Comparison of ENCODE assay signal across 11 cellular contexts in the genomic region with DNA sequence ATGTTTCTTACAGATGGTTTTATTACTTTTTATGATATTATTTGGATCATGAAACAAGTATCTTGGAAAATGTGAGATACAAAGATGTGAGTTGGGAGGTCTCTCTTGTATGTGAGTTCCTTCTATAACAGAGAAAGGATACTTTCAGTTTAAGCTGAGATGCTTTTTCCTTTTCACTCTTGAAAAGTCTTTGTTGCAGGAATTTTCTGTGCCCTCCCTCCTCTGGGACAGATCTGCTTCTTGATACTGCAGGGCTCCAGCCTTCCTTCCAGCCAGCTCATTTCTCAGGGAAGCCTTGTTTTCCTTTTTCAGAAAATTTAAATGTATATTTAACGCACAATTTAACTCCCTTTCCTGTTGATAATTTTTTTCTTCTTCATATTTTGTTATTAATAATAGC.
DNase-seq lines count a peak whose midpoint lies in the region; ATAC-seq, FAIRE-seq and TF ChIP-seq lines count a peak whose summit lies in the region.
"Had no signal": no experiment of that assay in that cellular context is flagged by ENCODE, and none has a peak within 500 bp of the region (broad histone marks: within the 10 kb centered on the region; RNA-seq: fewer than 3 reads in every experiment).

No MANE protein-coding gene starts in this region.

- H3K36me3 ChIP-seq in aorta (ENCODE audit: control insufficient read depth in 1 of 2, insufficient read depth in 2 of 2, low read length in 1 of 2): no peaks in the 10 kb centered on the region

- ATAC-seq in right cardiac atrium: no peak
- ATAC-seq in Right ventricle myocardium superior (ENCODE audit: poor library complexity): no peak
- ATAC-seq in aorta (ENCODE audit: low FRiP score): no peak
- ATAC-seq: naive thymus-derived CD8-positive, alpha-beta T cell had no signal

- WGBS in right cardiac atrium: 34% methylated on average over 1 of the region's 1 CpG
- WGBS in aorta, 2 donors: 3 to 5% methylated on average over 1 of the region's 1 CpG

- H3K9me3 Mint-ChIP-seq in endothelial cell (ENCODE audit: unreplicated experiment) (no peaks in the 10 kb centered on the region), nephron (no peaks in the 10 kb centered on the region)
- H3K9me3 Mint-ChIP-seq: activated CD4-positive, alpha-beta memory T cell treated with anti-CD3 and anti-CD28 coated beads for 36 hours; naive thymus-derived CD8-positive, alpha-beta T cell had no signal

- H3K27ac Mint-ChIP-seq in endothelial cell (ENCODE audit: unreplicated experiment) (peak overlapping the region; percentile 97), nephron (peak overlapping the region; percentile 21 to 84 (median 80))
- H3K27ac Mint-ChIP-seq: activated CD4-positive, alpha-beta memory T cell treated with anti-CD3 and anti-CD28 coated beads for 36 hours; activated naive CD8-positive, alpha-beta T cell had no signal

- H3K9me3 ChIP-seq in right cardiac atrium (ENCODE audit: control insufficient read depth, low read length) (no peaks in the 10 kb centered on the region), aorta (ENCODE audit: control insufficient read depth, low read length) (no peaks in the 10 kb centered on the region)

- DNase-seq in right cardiac atrium (no peak), Right ventricle myocardium superior (no peak), endothelial cell (ENCODE audit: low spot score) (no peak), aorta (no peak), frontal cortex (ENCODE audit: low spot score in 2 of 2) (no peak), AML-193 (lab: John Stamatoyannopoulos, UW) (no peak)
- no peak for DNase-seq in activated effector memory CD4-positive, alpha-beta T cell treated with Interleukin-2 at 50 U/mL for 16 hours
- DNase-seq: activated CD4-positive, alpha-beta memory T cell treated with anti-CD3 and anti-CD28 coated beads for 36 hours; naive thymus-derived CD8-positive, alpha-beta T cell had no signal

- FAIRE-seq in frontal cortex (lab: Jason Lieb, UNC): no peak

- H3K4me1 ChIP-seq in right cardiac atrium (ENCODE audit: control insufficient read depth, insufficient read depth, low read length): peaks cover 7% of the 10 kb centered on the region
- peaks cover 4 to 5% of the 10 kb centered on the region in 2 donors for H3K4me1 ChIP-seq in aorta (ENCODE audit: control insufficient read depth in 1 of 2, insufficient read depth in 2 of 2, low read length in 2 of 2)

- H3K36me3 Mint-ChIP-seq in endothelial cell (ENCODE audit: low read depth, unreplicated experiment) (no peaks in the 10 kb centered on the region), nephron (ENCODE audit: low read depth) (no peaks in the 10 kb centered on the region)
- H3K36me3 Mint-ChIP-seq: activated CD4-positive, alpha-beta memory T cell treated with anti-CD3 and anti-CD28 coated beads for 36 hours; activated naive CD8-positive, alpha-beta T cell had no signal

- H3K4me3 ChIP-seq in right cardiac atrium (ENCODE audit: low read length) (peak overlapping the region; percentile 46), aorta (ENCODE audit: low read length in 2 of 2) (peak overlapping the region; percentile 55 to 64)

- intact Hi-C loops in right cardiac atrium (cut with DNase I): no loop called here
- intact Hi-C loops in Right ventricle myocardium superior (cut with DNase I): no loop called here
- intact Hi-C loops in aorta (cut with DNase I): no loop called here

- H3K4me1 Mint-ChIP-seq in endothelial cell (ENCODE audit: unreplicated experiment) (peaks cover 33% of the 10 kb centered on the region), nephron (peaks cover 28% of the 10 kb centered on the region)

- H3K4me3 Mint-ChIP-seq in endothelial cell (ENCODE audit: unreplicated experiment): no peak overlapping the region
- peak overlapping the region in 2 of 3 experiments; percentile 30 to 35 for H3K4me3 Mint-ChIP-seq in nephron
- H3K4me3 Mint-ChIP-seq: activated CD4-positive, alpha-beta memory T cell treated with anti-CD3 and anti-CD28 coated beads for 36 hours; activated naive CD8-positive, alpha-beta T cell had no signal

- no peaks in the 10 kb centered on the region for H3K27me3 ChIP-seq in right cardiac atrium (ENCODE audit: control insufficient read depth, insufficient read depth)
- no peaks in the 10 kb centered on the region for H3K27me3 ChIP-seq in aorta (ENCODE audit: control insufficient read depth in 1 of 2, insufficient read depth in 2 of 2, low read length in 1 of 2)

- no peak overlapping the region for H3K27ac ChIP-seq in right cardiac atrium (ENCODE audit: low read length)
- H3K27ac ChIP-seq in aorta (ENCODE audit: low read depth in 1 of 2, low read length in 2 of 2): no peak overlapping the region

- H3K27me3 Mint-ChIP-seq in endothelial cell (ENCODE audit: unreplicated experiment) (no peaks in the 10 kb centered on the region), nephron (ENCODE audit: low read depth) (no peaks in the 10 kb centered on the region)
- H3K27me3 Mint-ChIP-seq: activated naive CD8-positive, alpha-beta T cell; naive thymus-derived CD8-positive, alpha-beta T cell had no signal

- no peak for TF ChIP-seq CTCF in endothelial cell (IDR thresholded peaks at IDR 0.05; ENCODE audit: unreplicated experiment)
- TF ChIP-seq CTCF in nephron (IDR thresholded peaks at IDR 0.05; ENCODE audit: unreplicated experiment in 3 of 3): no peak
